In genomic region chr10:21494221-21495001, GRCh38 we compare ENCODE assay signal across 9 cellular contexts. TPM values are rescaled to one million over a fixed set of nuclear protein-coding genes. Genes with fewer than 3 reads are reported as not detected.
DNase-seq lines count a peak whose midpoint lies in the region; ATAC-seq and TF ChIP-seq lines count a peak whose summit lies in the region.
"Had no signal": no experiment of that assay in that cellular context is flagged by ENCODE, and none has a peak within 500 bp of the region (broad histone marks: within the 10 kb centered on the region; RNA-seq: fewer than 3 reads in every experiment).

No MANE protein-coding gene starts in this region.

- no peak overlapping the region for H3K27ac Mint-ChIP-seq in T-helper 2 cell treated with Interferon-gamma antibody and Interleukin-4, amounts not matched to agents 5 μg/mL and 100 μg/mL, for 36 hours
- H3K27ac Mint-ChIP-seq in T-cell, result no peak overlapping the region
- peak overlapping the region in 1 of 10 donors; percentile 55 for H3K27ac Mint-ChIP-seq in naive thymus-derived CD8-positive, alpha-beta T cell

- CTCF ChIA-PET in T-cell (lab: Charles Lee), result interaction anchor here (0.5 to 0.6 kb wide), 4 partner anchors 13 to 1494 kb away, joined by 3 to 4 read pairs (median 3); no protein-coding TSS in a partner anchor

- H3K9me3 Mint-ChIP-seq in T-helper 2 cell treated with Interferon-gamma antibody and Interleukin-4, amounts not matched to agents 5 μg/mL and 100 μg/mL, for 36 hours, result no peaks in the 10 kb centered on the region
- H3K9me3 Mint-ChIP-seq in T-cell, result no peaks in the 10 kb centered on the region
- peaks cover 0 to 4% (median 0%) of the 10 kb centered on the region in 9 donors for H3K9me3 Mint-ChIP-seq in naive thymus-derived CD8-positive, alpha-beta T cell
- H3K9me3 Mint-ChIP-seq: activated naive CD4-positive, alpha-beta T cell treated with anti-CD3 and anti-CD28 coated beads, Interleukin-2, amount 50 U/mL, for 72 hours had no signal

- ATAC-seq in T-cell (replicated peaks in 1 of 4), result no peak
- no peak for ATAC-seq in naive thymus-derived CD8-positive, alpha-beta T cell

- peak overlapping the region; percentile 73 for H3K4me3 Mint-ChIP-seq in T-helper 2 cell treated with Interferon-gamma antibody and Interleukin-4, amounts not matched to agents 5 μg/mL and 100 μg/mL, for 36 hours
- H3K4me3 Mint-ChIP-seq in T-cell, result peak overlapping the region; percentile 82 to 88 (median 87)
- peak overlapping the region; percentile 63 to 91 (median 88) for H3K4me3 Mint-ChIP-seq in naive thymus-derived CD8-positive, alpha-beta T cell

- H3K27me3 Mint-ChIP-seq in T-helper 2 cell treated with Interferon-gamma antibody and Interleukin-4, amounts not matched to agents 5 μg/mL and 100 μg/mL, for 36 hours (ENCODE audit: low read depth), result peaks cover 65% of the 10 kb centered on the region
- H3K27me3 Mint-ChIP-seq in T-cell, result peaks cover 35 to 45% of the 10 kb centered on the region in 2 donors
- peaks cover 28 to 56% (median 46%) of the 10 kb centered on the region in 5 donors for H3K27me3 Mint-ChIP-seq in naive thymus-derived CD8-positive, alpha-beta T cell

- TF ChIP-seq POLR2A in erythroblast (IDR thresholded peaks at IDR 0.05; ENCODE audit: low read length), result no peak

- POLR2A ChIA-PET in T-cell (lab: Charles Lee), result interaction anchor here (0.5 to 0.6 kb wide), 3 partner anchors 43 to 1061 kb away, joined by 5 to 10 read pairs (median 5); no protein-coding TSS in a partner anchor
- POLR2A ChIA-PET in naive thymus-derived CD8-positive, alpha-beta T cell (lab: Charles Lee), result interaction anchor here (0.5 kb wide), 1 partner anchor 223 kb away, joined by 4 read pairs; no protein-coding TSS in a partner anchor

- no peaks in the 10 kb centered on the region for H3K36me3 Mint-ChIP-seq in T-helper 2 cell treated with Interferon-gamma antibody and Interleukin-4, amounts not matched to agents 5 μg/mL and 100 μg/mL, for 36 hours (ENCODE audit: low read depth)
- H3K36me3 Mint-ChIP-seq in T-cell, result no peaks in the 10 kb centered on the region
- peaks cover 0 to 4% (median 3%) of the 10 kb centered on the region in 3 donors for H3K36me3 Mint-ChIP-seq in naive thymus-derived CD8-positive, alpha-beta T cell

- peaks cover 19% of the 10 kb centered on the region for H3K4me1 Mint-ChIP-seq in T-helper 2 cell treated with Interferon-gamma antibody and Interleukin-4, amounts not matched to agents 5 μg/mL and 100 μg/mL, for 36 hours (ENCODE audit: low read depth)
- H3K4me1 Mint-ChIP-seq in T-cell, result peaks cover 20 to 25% (median 23%) of the 10 kb centered on the region in 3 donors
- H3K4me1 Mint-ChIP-seq in naive thymus-derived CD8-positive, alpha-beta T cell, result peaks cover 8 to 24% (median 18%) of the 10 kb centered on the region in 4 donors

- peak; percentile 13 for DNase-seq in T-helper 2 cell treated with Interferon-gamma antibody and Interleukin-4, amounts not matched to agents 5 μg/mL and 100 μg/mL, for 36 hours (ENCODE audit: low spot score)
- no peak for DNase-seq in T-helper 2 cell
- DNase-seq in T-cell, result peak in 1 of 34 experiments; percentile 21
- DNase-seq in erythroblast (lab: John Stamatoyannopoulos, UW), result peak; percentile 33 to 49
- DNase-seq in naive thymus-derived CD8-positive, alpha-beta T cell, result peak in 3 of 10 donors; percentile 10 to 18 (median 15)
- no peak for DNase-seq in germinal center (ENCODE audit: low spot score)
- DNase-seq in activated gamma-delta T cell (lab: John Stamatoyannopoulos, UW), result no peak
- no peak for DNase-seq in A172 (ENCODE audit: low spot score)

RNA-seq across cellular contexts. Expression of gene SKIDA1, which starts 31.1 kb away (rescaled TPM):
- under 1 TPM; 0.12 to 0.72 (median 0.57) TPM for total RNA-seq in T-cell
- total RNA-seq in naive thymus-derived CD8-positive, alpha-beta T cell, result under 1 TPM in 1 of 2 experiments, not detected in 1; 0.08 TPM
- polyA plus RNA-seq in naive thymus-derived CD8-positive, alpha-beta T cell, result not detected
- total RNA-seq in A172 (2014; rRNA removed; shearing (Covaris generic)), result 0.53 and 2.4 TPM in 2 replicates

RNA-seq across cellular contexts. Expression of gene MLLT10, which starts 39.6 kb away (rescaled TPM):
- 10 to 100 TPM; 57.7 to 76.5 (median 66.1) TPM for total RNA-seq in T-cell
- total RNA-seq in naive thymus-derived CD8-positive, alpha-beta T cell, result 10 to 100 TPM; 63.5 to 64.7 TPM
- polyA plus RNA-seq in naive thymus-derived CD8-positive, alpha-beta T cell, result 1 to 10 TPM; 3.5 to 4.6 (median 4.4) TPM
- 22.7 and 26.0 TPM in 2 replicates for total RNA-seq in A172 (2014; rRNA removed; shearing (Covaris generic))

Comparison
In these comparisons a context has a peak if more than half of its experiments do, and no peak if none do; other contexts are left out.
1. DNase-seq: peak in T-helper 2 cell treated with Interferon-gamma antibody and Interleukin-4, amounts not matched to agents 5 μg/mL and 100 μg/mL, for 36 hours (single experiment) and erythroblast (2 of 2); none in T-helper 2 cell (0 of 5), germinal center (single experiment), activated gamma-delta T cell (single experiment) and A172 (single experiment).
2. Peak in every context shown above with its lines, with median percentiles within 50 percentile points of each other: H3K4me3 Mint-ChIP-seq.